ENCODE assay signal across 1 cellular context in genomic region chr18:63158676-63159291, GRCh38.
TF ChIP-seq lines count a peak whose summit lies in the region.

No MANE protein-coding gene starts in this region.

TF ChIP-seq in GM12878, 131 proteins besides CTCF, POLR2A, EP300 and RAD21 (continued from another document):
- no peak for TF ChIP-seq ZBTB11 (CRISPR knock-in tag; IDR thresholded peaks at IDR 0.05)
- TF ChIP-seq KLF5 (IDR thresholded peaks at IDR 0.05; ENCODE audit: partially characterized antibody): peak; percentile 31
- TF ChIP-seq REST (IDR thresholded peaks at IDR 0.05; ENCODE audit: low read depth, low read length): no peak
- TF ChIP-seq CBFB (IDR thresholded peaks at IDR 0.05; ENCODE audit: low read depth): peak; percentile 67
- no peak for TF ChIP-seq YBX1 (IDR thresholded peaks at IDR 0.05)
- TF ChIP-seq RCOR1 (conservative IDR thresholded peaks at IDR 0.05; ENCODE audit: low read depth, low read length): no peak
- TF ChIP-seq CHD4 (IDR thresholded peaks at IDR 0.05): no peak
